Comparison of ENCODE assay signal across 23 cellular contexts in genomic region chr22:19496324-19496630, GRCh38. TPM values are rescaled to one million over a fixed set of nuclear protein-coding genes. Genes with fewer than 3 reads are reported as not detected.
DNase-seq lines count a peak whose midpoint lies in the region; ATAC-seq and TF ChIP-seq lines count a peak whose summit lies in the region.
"Had no signal": no experiment of that assay in that cellular context is flagged by ENCODE, and none has a peak within 500 bp of the region (broad histone marks: within the 10 kb centered on the region; RNA-seq: fewer than 3 reads in every experiment).

No MANE protein-coding gene starts in this region.

- H3K27me3 Mint-ChIP-seq in activated naive CD8-positive, alpha-beta T cell: no peaks in the 10 kb centered on the region
- no peaks in the 10 kb centered on the region for H3K27me3 Mint-ChIP-seq in activated naive CD8-positive, alpha-beta T cell treated with anti-CD3 and anti-CD28 coated beads, Interleukin-2, amount 50 U/mL, for 24 hours
- no peaks in the 10 kb centered on the region for H3K27me3 Mint-ChIP-seq in brain

- H3K4me2 ChIP-seq in osteoblast (ENCODE audit: insufficient read depth, low read length): no peak overlapping the region
- H3K4me2 ChIP-seq: A549; BLaER1 treated with 17β-estradiol and CSF1 and Interleukin-3, amounts not matched to agents 10 nM and 100 nM; GM23338 had no signal

- peak overlapping the region; percentile 71 for H3K27ac Mint-ChIP-seq in activated naive CD8-positive, alpha-beta T cell
- H3K27ac Mint-ChIP-seq in activated naive CD8-positive, alpha-beta T cell treated with anti-CD3 and anti-CD28 coated beads, Interleukin-2, amount 50 U/mL, for 24 hours: no peak overlapping the region
- H3K27ac Mint-ChIP-seq in brain: peak overlapping the region in 3 of 5 experiments; percentile 53 to 75 (median 68)
- H3K27ac Mint-ChIP-seq: CD14-positive monocyte, GM23338, H9 had no signal

- no peak for ATAC-seq in activated naive CD8-positive, alpha-beta T cell treated with anti-CD3 and anti-CD28 coated beads, Interleukin-2, amount 50 U/mL, for 24 hours
- ATAC-seq in HG02678 (IDR thresholded peaks at IDR 0.05; ENCODE audit: unreplicated experiment): no peak
- ATAC-seq: A549; CD8-positive, alpha-beta T cell; GM23338 had no signal

- no peak overlapping the region for H2AFZ ChIP-seq in osteoblast (ENCODE audit: low read length)
- H2AFZ ChIP-seq: GM23338 had no signal

- peak overlapping the region; percentile 46; the same call in 1 of the 2 replicates for H3K27ac ChIP-seq in VCaP
- peak overlapping the region; percentile 85 for H3K27ac ChIP-seq in osteoblast (ENCODE audit: low read depth, low read length)
- H3K27ac ChIP-seq: A549; BLaER1 treated with 17β-estradiol and CSF1 and Interleukin-3, amounts not matched to agents 10 nM and 100 nM had no signal

- H4K20me1 ChIP-seq in osteoblast (ENCODE audit: insufficient read depth, low read length): no peaks in the 10 kb centered on the region

- H3K36me3 Mint-ChIP-seq in activated naive CD8-positive, alpha-beta T cell: peaks cover 5% of the 10 kb centered on the region
- peaks cover 56% of the 10 kb centered on the region for H3K36me3 Mint-ChIP-seq in activated naive CD8-positive, alpha-beta T cell treated with anti-CD3 and anti-CD28 coated beads, Interleukin-2, amount 50 U/mL, for 24 hours (ENCODE audit: low read depth)
- no peaks in the 10 kb centered on the region for H3K36me3 Mint-ChIP-seq in brain
- H3K36me3 Mint-ChIP-seq: CD8-positive, alpha-beta T cell had no signal

- no peaks in the 10 kb centered on the region for H3K9me3 ChIP-seq in osteoblast (ENCODE audit: low read depth, low read length)
- H3K9me3 ChIP-seq: A549; BE2C; BLaER1 treated with 17β-estradiol and CSF1 and Interleukin-3, amounts not matched to agents 10 nM and 100 nM; Caco-2 had no signal

- peaks cover 16% of the 10 kb centered on the region for H3K4me1 Mint-ChIP-seq in activated naive CD8-positive, alpha-beta T cell (ENCODE audit: low read depth)
- H3K4me1 Mint-ChIP-seq in activated naive CD8-positive, alpha-beta T cell treated with anti-CD3 and anti-CD28 coated beads, Interleukin-2, amount 50 U/mL, for 24 hours: peaks cover 10% of the 10 kb centered on the region
- peaks cover 7% of the 10 kb centered on the region for H3K4me1 Mint-ChIP-seq in brain
- H3K4me1 Mint-ChIP-seq: CD14-positive monocyte, GM23338, H9 had no signal

- peaks cover 10% of the 10 kb centered on the region for H3K4me1 ChIP-seq in osteoblast (ENCODE audit: insufficient read depth, low read length)
- H3K4me1 ChIP-seq: A549; BE2C; BLaER1 treated with 17β-estradiol and CSF1 and Interleukin-3, amounts not matched to agents 10 nM and 100 nM; Caco-2 had no signal

- H3K4me3 Mint-ChIP-seq in activated naive CD8-positive, alpha-beta T cell: no peak overlapping the region
- no peak overlapping the region for H3K4me3 Mint-ChIP-seq in activated naive CD8-positive, alpha-beta T cell treated with anti-CD3 and anti-CD28 coated beads, Interleukin-2, amount 50 U/mL, for 24 hours
- H3K4me3 Mint-ChIP-seq in brain: no peak overlapping the region
- H3K4me3 Mint-ChIP-seq: CD14-positive monocyte; CD8-positive, alpha-beta T cell; GM23338; H9 had no signal

- DNase-seq in activated naive CD8-positive, alpha-beta T cell treated with anti-CD3 and anti-CD28 coated beads, Interleukin-2, amount 50 U/mL, for 24 hours: no peak
- DNase-seq in osteoblast (ENCODE audit: insufficient read length, low spot score, missing footprints) (no peak), GM13977 (ENCODE audit: low spot score) (no peak), islet precursor cell (no peak)
- DNase-seq: 8988T; AML-193; BE2C; Caco-2; CD8-positive, alpha-beta T cell; DMS 273 treated with DMSO at 0.1 percent for 48 hours; DMS79 treated with DMSO at 0.1 percent for 48 hours; GF-D8; H9 had no signal

- TF ChIP-seq CTCF in VCaP (conservative IDR thresholded peaks at IDR 0.05) (no peak), brain (conservative IDR thresholded peaks at IDR 0.05) (no peak), osteoblast (IDR thresholded peaks at IDR 0.05; ENCODE audit: extremely low read depth, low read depth, low read length) (no peak), GM13977 (IDR thresholded peaks at IDR 0.05; ENCODE audit: extremely low read depth, insufficient read depth, missing control alignments) (no peak)

- no peaks in the 10 kb centered on the region for H3K27me3 ChIP-seq in osteoblast (ENCODE audit: insufficient read depth, low read length)
- H3K27me3 ChIP-seq: BE2C; BLaER1 treated with 17β-estradiol and CSF1 and Interleukin-3, amounts not matched to agents 10 nM and 100 nM had no signal

- H3K79me2 ChIP-seq in osteoblast (ENCODE audit: insufficient read depth, low read length): no peaks in the 10 kb centered on the region

- in situ Hi-C loops in GM13977 (cut with MboI; ENCODE audit: low pct_unique_long_range_greater_than_20kb, low sequenced_read_pairs, unreplicated experiment): no loop called here

- no peaks in the 10 kb centered on the region for H3K9me3 Mint-ChIP-seq in activated naive CD8-positive, alpha-beta T cell (ENCODE audit: low read depth)
- H3K9me3 Mint-ChIP-seq in activated naive CD8-positive, alpha-beta T cell treated with anti-CD3 and anti-CD28 coated beads, Interleukin-2, amount 50 U/mL, for 24 hours: no peaks in the 10 kb centered on the region
- no peaks in the 10 kb centered on the region for H3K9me3 Mint-ChIP-seq in brain
- H3K9me3 Mint-ChIP-seq: CD14-positive monocyte; CD8-positive, alpha-beta T cell; GM23338; H9 had no signal

- no peak overlapping the region for H3K4me3 ChIP-seq in osteoblast (ENCODE audit: insufficient read depth, low read length)
- H3K4me3 ChIP-seq: A549; BLaER1 treated with 17β-estradiol and CSF1 and Interleukin-3, amounts not matched to agents 10 nM and 100 nM; GM23338 had no signal

- no peaks in the 10 kb centered on the region for H3K36me3 ChIP-seq in osteoblast (ENCODE audit: insufficient read depth, low read length)

RNA-seq across cellular contexts. Expression of gene CDC45, which starts 16.6 kb away (rescaled TPM):
- polyA plus RNA-seq in brain (ENCODE audit: insufficient read depth, low read depth, low replicate concordance): 21.5 TPM
- 0.72 and 1.5 TPM in 2 replicates for total RNA-seq in osteoblast
- polyA plus RNA-seq: CD14-positive monocyte had no signal

RNA-seq across cellular contexts. Expression of gene UFD1, which starts 17.3 kb away (rescaled TPM):
- 81.0 TPM for polyA plus RNA-seq in brain (ENCODE audit: insufficient read depth, low read depth, low replicate concordance)
- 53.9 and 56.8 TPM in 2 replicates for total RNA-seq in osteoblast

RNA-seq across cellular contexts. Expression of gene CLDN5, which starts 27.9 kb away (rescaled TPM):
- polyA plus RNA-seq in brain (ENCODE audit: insufficient read depth, low read depth, low replicate concordance): 123 TPM
- not detected in 2 replicates for total RNA-seq in osteoblast
- total RNA-seq: Caco-2; CD8-positive, alpha-beta T cell; G401; H4 had no signal
- polyA plus RNA-seq: A549 had no signal

RNA-seq across cellular contexts. Expression of gene C22orf39, which starts 48.8 kb away (rescaled TPM):
- polyA plus RNA-seq in brain (ENCODE audit: insufficient read depth, low read depth, low replicate concordance): 60.8 TPM
- total RNA-seq in osteoblast: 14.8 and 15.0 TPM in 2 replicates
